ENCODE assay signal across 19 cellular contexts in the genomic region with DNA sequence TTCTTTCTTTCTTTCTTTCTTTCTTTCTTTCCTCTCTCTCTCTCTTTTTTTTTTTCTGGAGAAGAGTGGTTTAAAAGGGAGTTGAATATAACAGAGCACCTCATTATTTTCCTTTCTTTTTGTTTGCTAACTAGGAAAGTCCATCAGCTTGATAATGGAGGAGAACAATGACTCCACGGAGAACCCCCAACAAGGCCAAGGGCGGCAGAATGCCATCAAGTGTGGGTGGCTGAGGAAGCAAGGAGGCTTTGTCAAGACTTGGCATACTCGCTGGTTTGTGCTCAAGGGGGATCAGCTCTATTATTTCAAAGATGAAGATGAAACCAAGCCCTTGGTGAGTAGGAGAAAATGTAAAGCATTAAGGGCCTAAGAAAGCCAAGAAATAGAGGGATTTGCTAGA.
"Had no signal": no experiment of that assay in that cellular context is flagged by ENCODE, and none has a peak within 500 bp of the region (broad histone marks: within the 10 kb centered on the region; RNA-seq: fewer than 3 reads in every experiment).

No MANE protein-coding gene starts in this region.

- H3K4me3 ChIP-seq: body of pancreas, colonic mucosa, esophagus muscularis mucosa, transverse colon had no signal

- H3K36me3 Mint-ChIP-seq: activated naive CD4-positive, alpha-beta T cell treated with anti-CD3 and anti-CD28 coated beads, Interleukin-2, amount 50 U/mL, for 72 hours; natural killer cell treated with Interleukin-12 subunit alpha and Interleukin-12 subunit beta and Interleukin-15 and Interleukin-18, amount 100 ng/mL, for 72 hours; stimulated activated effector memory CD8-positive, alpha-beta T cell treated with anti-CD3 and anti-CD28 coated beads, Interleukin-12 subunit alpha, Interleukin-12 subunit beta, amount 100 ng/mL, for 72 hours had no signal

- H3K36me3 ChIP-seq: colonic mucosa, transverse colon had no signal

- H3K27me3 Mint-ChIP-seq: natural killer cell treated with Interleukin-12 subunit alpha and Interleukin-12 subunit beta and Interleukin-15 and Interleukin-18, amount 100 ng/mL, for 72 hours had no signal

- H3K9me3 ChIP-seq: body of pancreas, colonic mucosa, esophagus muscularis mucosa, transverse colon had no signal

- H3K27ac ChIP-seq: body of pancreas, colonic mucosa, esophagus muscularis mucosa, transverse colon had no signal

- H3K4me1 ChIP-seq: colonic mucosa, transverse colon had no signal

- H3K27me3 ChIP-seq: body of pancreas, colonic mucosa, esophagus muscularis mucosa, transverse colon had no signal

- H3K4me3 Mint-ChIP-seq: natural killer cell treated with Interleukin-12 subunit alpha and Interleukin-12 subunit beta and Interleukin-15 and Interleukin-18, amount 100 ng/mL, for 72 hours; stimulated activated effector memory CD8-positive, alpha-beta T cell treated with anti-CD3 and anti-CD28 coated beads, Interleukin-12 subunit alpha, Interleukin-12 subunit beta, amount 100 ng/mL, for 72 hours had no signal

- H3K27ac Mint-ChIP-seq: activated naive CD4-positive, alpha-beta T cell treated with anti-CD3 and anti-CD28 coated beads, Interleukin-2, amount 50 U/mL, for 72 hours; natural killer cell treated with Interleukin-12 subunit alpha and Interleukin-12 subunit beta and Interleukin-15 and Interleukin-18, amount 100 ng/mL, for 72 hours; stimulated activated effector memory CD8-positive, alpha-beta T cell treated with anti-CD3 and anti-CD28 coated beads, Interleukin-12 subunit alpha, Interleukin-12 subunit beta, amount 100 ng/mL, for 72 hours had no signal

- ATAC-seq: activated naive CD4-positive, alpha-beta T cell treated with anti-CD3 and anti-CD28 coated beads, Interleukin-2, amount 50 U/mL, for 72 hours; body of pancreas; left ventricle myocardium superior; natural killer cell treated with Interleukin-12 subunit alpha and Interleukin-12 subunit beta and Interleukin-15 and Interleukin-18, amount 100 ng/mL, for 72 hours; stimulated activated effector memory CD8-positive, alpha-beta T cell treated with anti-CD3 and anti-CD28 coated beads, Interleukin-12 subunit alpha, Interleukin-12 subunit beta, amount 100 ng/mL, for 72 hours had no signal

- H3K4me1 Mint-ChIP-seq: stimulated activated effector memory CD8-positive, alpha-beta T cell treated with anti-CD3 and anti-CD28 coated beads, Interleukin-12 subunit alpha, Interleukin-12 subunit beta, amount 100 ng/mL, for 72 hours had no signal

- DNase-seq: activated CD4-positive, alpha-beta T cell treated with anti-CD3 and anti-CD28 coated beads, Interleukin-2, amount 50 U/mL, for 48 hours; activated effector memory CD4-positive, alpha-beta T cell treated with Interleukin-2 at 50 U/mL for 16 hours; activated T-cell treated with anti-CD3 and anti-CD28 coated beads, Interleukin-2, amount 50 U/mL, for 1 hour; amygdala; body of pancreas; caudate nucleus; colonic mucosa; hippocampal formation; kidney glomerular epithelial cell; left ventricle myocardium superior; mesendoderm; nucleus accumbens; posterior cingulate gyrus; substantia nigra; transverse colon had no signal
